In genomic region chr2:30229596-30229995, GRCh38 we compare ENCODE assay signal across 1 cellular context.
A peak's percentile ranks its signal among the peaks of the same experiment; 100 is the strongest.
TF ChIP-seq lines count a peak whose summit lies in the region.

No MANE protein-coding gene starts in this region.

TF ChIP-seq in IMR-90, 13 proteins besides CTCF, POLR2A, EP300 and RAD21:
- no peak for TF ChIP-seq BHLHE40 (IDR thresholded peaks at IDR 0.05; ENCODE audit: low read depth, low read length)
- no peak for TF ChIP-seq MXI1 (IDR thresholded peaks at IDR 0.05; ENCODE audit: borderline replicate concordance, low read depth, low read length)
- no peak for TF ChIP-seq RCOR1 (IDR thresholded peaks at IDR 0.05; ENCODE audit: insufficient replicate concordance, low read length)
- TF ChIP-seq USF2 (IDR thresholded peaks at IDR 0.05; ENCODE audit: low read depth, low read length) = no peak
- TF ChIP-seq CHD1 (IDR thresholded peaks at IDR 0.05; ENCODE audit: low read depth, low read length) = no peak
- peak; percentile 31; the same call in 1 of the 2 replicates for TF ChIP-seq CEBPB (IDR thresholded peaks at IDR 0.05; ENCODE audit: low read depth, low read length)
